1 cellular context compared by ENCODE assay signal in genomic region chr10:120076966-120077706, GRCh38.
TF ChIP-seq lines count a peak whose summit lies in the region.

No MANE protein-coding gene starts in this region.

TF ChIP-seq in H1, 55 proteins besides CTCF, POLR2A, EP300 and RAD21:
- no peak for TF ChIP-seq RFX5 (IDR thresholded peaks at IDR 0.05; ENCODE audit: borderline replicate concordance, low read depth, low read length)
- no peak for TF ChIP-seq ATF2 (IDR thresholded peaks at IDR 0.05; ENCODE audit: low read length)
- TF ChIP-seq SAP30 (IDR thresholded peaks at IDR 0.05; ENCODE audit: insufficient read depth, insufficient replicate concordance, low read length): no peak
- TF ChIP-seq ASH2L (IDR thresholded peaks at IDR 0.05; ENCODE audit: low read length): no peak
- no peak for TF ChIP-seq POLR2AphosphoS5 (IDR thresholded peaks at IDR 0.05; ENCODE audit: low read depth, low read length)
- TF ChIP-seq EGR1 (IDR thresholded peaks at IDR 0.05; ENCODE audit: borderline replicate concordance, low read depth, low read length): no peak
- TF ChIP-seq JUN (IDR thresholded peaks at IDR 0.05; ENCODE audit: low read depth, low read length): no peak
- no peak for TF ChIP-seq SUZ12 (IDR thresholded peaks at IDR 0.05; ENCODE audit: low read length)
- TF ChIP-seq CBX8 (IDR thresholded peaks at IDR 0.05; ENCODE audit: borderline replicate concordance, low read depth, low read length): no peak
- TF ChIP-seq GABPA (IDR thresholded peaks at IDR 0.05; ENCODE audit: borderline replicate concordance, insufficient read depth, low read length): no peak
- TF ChIP-seq SIRT6 (IDR thresholded peaks at IDR 0.05; ENCODE audit: low read length): no peak
- TF ChIP-seq HDAC6 (IDR thresholded peaks at IDR 0.05; ENCODE audit: low read depth, low read length): no peak
